Comparison of ENCODE assay signal across 17 cellular contexts in genomic region chr18:49002045-49002444, GRCh38. TPM values are rescaled to one million over a fixed set of nuclear protein-coding genes. Genes with fewer than 3 reads are reported as not detected.
A peak's percentile ranks its signal among the peaks of the same experiment; 100 is the strongest.
DNase-seq lines count a peak whose midpoint lies in the region; ATAC-seq and TF ChIP-seq lines count a peak whose summit lies in the region.
"Had no signal": no experiment of that assay in that cellular context is flagged by ENCODE, and none has a peak within 500 bp of the region (broad histone marks: within the 10 kb centered on the region; RNA-seq: fewer than 3 reads in every experiment).

No MANE protein-coding gene starts in this region.

- no CpG with 5 or more reads among the region's 10 CpGs for WGBS in trophoblast cell (ENCODE audit: extremely low coverage, insufficient coverage, insufficient read length)

- H2BK5ac ChIP-seq in trophoblast cell (ENCODE audit: low read depth, low read length, poor library complexity), result no peak overlapping the region

- H4K12ac ChIP-seq in trophoblast cell (ENCODE audit: low read depth, low read length), result no peak overlapping the region

- H4K91ac ChIP-seq in trophoblast cell (ENCODE audit: low read depth, low read length), result peak overlapping the region; percentile 15

- no peak overlapping the region for H2BK12ac ChIP-seq in trophoblast cell (ENCODE audit: low read length)

- H3K18ac ChIP-seq in trophoblast cell (ENCODE audit: low read length), result no peak overlapping the region

- H3K9me3 ChIP-seq in HEK293 (ENCODE audit: control insufficient read depth, insufficient read depth, low read depth, low read length), result no peaks in the 10 kb centered on the region
- H3K9me3 ChIP-seq in trophoblast cell (ENCODE audit: insufficient read depth, low read depth, low read length), result no peaks in the 10 kb centered on the region
- H3K9me3 ChIP-seq: BLaER1, HAP-1 had no signal

- no peak overlapping the region for H3K27ac ChIP-seq in HEK293 (ENCODE audit: extremely low read depth, low read depth, low read length)
- no peak overlapping the region for H3K27ac ChIP-seq in trophoblast cell (ENCODE audit: low read depth, low read length)
- H3K27ac ChIP-seq: BLaER1, HL-60 had no signal

- no peak overlapping the region for H2BK120ac ChIP-seq in trophoblast cell (ENCODE audit: insufficient read depth, low read length, poor library complexity)

- POLR2A ChIA-PET in HEK293 (lab: Yijun Ruan, JAX), result interaction anchor here (0.9 to 9.4 kb wide), 2 partner anchors 13 to 53 kb away, joined by 3 to 252 read pairs; partner anchors contain the start of gene SMAD7

- no peak overlapping the region for H3K4me3 Mint-ChIP-seq in dendritic cell treated with granulocyte-macrophage colony-stimulating factor and Interleukin-4, amounts not matched to agents 40 ng/mL and 50 ng/mL, for 4 days
- no peak overlapping the region for H3K4me3 Mint-ChIP-seq in nephron progenitor cell
- no peak overlapping the region for H3K4me3 Mint-ChIP-seq in activated naive CD4-positive, alpha-beta T cell treated with anti-CD3 and anti-CD28 coated beads for 36 hours
- H3K4me3 Mint-ChIP-seq: CD14-positive monocyte; CD8-positive, alpha-beta T cell had no signal

- no peak overlapping the region for H3K4me2 ChIP-seq in trophoblast cell (ENCODE audit: low read length)
- H3K4me2 ChIP-seq: BLaER1 had no signal

- H3K23ac ChIP-seq in trophoblast cell (ENCODE audit: low read length), result no peak overlapping the region

- no peak overlapping the region for H3K4ac ChIP-seq in trophoblast cell (ENCODE audit: low read depth, low read length)

- intact Hi-C loops in dendritic cell treated with granulocyte-macrophage colony-stimulating factor and Interleukin-4, amounts not matched to agents 40 ng/mL and 50 ng/mL, for 4 days (cut with micrococcal nuclease), result no loop called here
- intact Hi-C loops in left colon (cut with DNase I, micrococcal nuclease), result no loop called here
- intact Hi-C loops in activated naive CD4-positive, alpha-beta T cell treated with anti-CD3 and anti-CD28 coated beads for 36 hours (cut with micrococcal nuclease), result no loop called here

- H2AFZ ChIP-seq in trophoblast cell (ENCODE audit: insufficient read depth, low read length, poor library complexity), result no peak overlapping the region

- H3K36me3 Mint-ChIP-seq in dendritic cell treated with granulocyte-macrophage colony-stimulating factor and Interleukin-4, amounts not matched to agents 40 ng/mL and 50 ng/mL, for 4 days (ENCODE audit: low read depth), result no peaks in the 10 kb centered on the region
- H3K36me3 Mint-ChIP-seq in nephron progenitor cell (ENCODE audit: low read depth), result no peaks in the 10 kb centered on the region
- H3K36me3 Mint-ChIP-seq in activated naive CD4-positive, alpha-beta T cell treated with anti-CD3 and anti-CD28 coated beads for 36 hours (ENCODE audit: low read depth), result no peaks in the 10 kb centered on the region
- H3K36me3 Mint-ChIP-seq: CD14-positive monocyte; CD8-positive, alpha-beta T cell had no signal

- H3K9ac ChIP-seq in trophoblast cell (ENCODE audit: low read length), result no peak overlapping the region
- H3K9ac ChIP-seq: BLaER1 had no signal

- TF ChIP-seq CTCF in HEK293 (tag by site-specific recombination; IDR thresholded peaks at IDR 0.05) (no peak), nephron progenitor cell (IDR thresholded peaks at IDR 0.05) (no peak)

- no peaks in the 10 kb centered on the region for H3K36me3 ChIP-seq in HEK293 (ENCODE audit: control insufficient read depth in 2 of 2, insufficient read depth in 1 of 2, low read length in 2 of 2)
- no peaks in the 10 kb centered on the region for H3K36me3 ChIP-seq in trophoblast cell (ENCODE audit: control insufficient read depth in 1 of 2, insufficient read depth in 2 of 2, low read length in 2 of 2)
- H3K36me3 ChIP-seq: HAP-1 had no signal

- peak overlapping the region; percentile 9 for H3K14ac ChIP-seq in trophoblast cell (ENCODE audit: low read length)

- no peaks in the 10 kb centered on the region for H3K9me3 Mint-ChIP-seq in dendritic cell treated with granulocyte-macrophage colony-stimulating factor and Interleukin-4, amounts not matched to agents 40 ng/mL and 50 ng/mL, for 4 days
- H3K9me3 Mint-ChIP-seq in nephron progenitor cell, result no peaks in the 10 kb centered on the region
- no peaks in the 10 kb centered on the region for H3K9me3 Mint-ChIP-seq in activated naive CD4-positive, alpha-beta T cell treated with anti-CD3 and anti-CD28 coated beads for 36 hours
- H3K9me3 Mint-ChIP-seq: CD8-positive, alpha-beta T cell had no signal

- CTCF ChIA-PET in HEK293 (lab: Yijun Ruan, JAX), result no interaction called here
- CTCF ChIA-PET in activated naive CD4-positive, alpha-beta T cell treated with anti-CD3 and anti-CD28 coated beads for 36 hours (lab: Charles Lee), result no interaction called here

- peaks cover 37% of the 10 kb centered on the region for H3K4me1 Mint-ChIP-seq in dendritic cell treated with granulocyte-macrophage colony-stimulating factor and Interleukin-4, amounts not matched to agents 40 ng/mL and 50 ng/mL, for 4 days (ENCODE audit: low read depth)
- H3K4me1 Mint-ChIP-seq in nephron progenitor cell, result peaks cover 37% of the 10 kb centered on the region
- H3K4me1 Mint-ChIP-seq in activated naive CD4-positive, alpha-beta T cell treated with anti-CD3 and anti-CD28 coated beads for 36 hours (ENCODE audit: low read depth), result peaks cover 9% of the 10 kb centered on the region

- peaks cover 20% of the 10 kb centered on the region for H3K79me1 ChIP-seq in trophoblast cell (ENCODE audit: low read length)

- H2AK5ac ChIP-seq in trophoblast cell (ENCODE audit: low read length), result no peak overlapping the region

- DNase-seq in nephron progenitor cell (no peak), trophoblast cell (no peak), UCSD-AML1 (lab: John Stamatoyannopoulos, UW; ENCODE audit: unreplicated experiment) (no peak), NOMO-1 treated with DMSO at 0.1 percent for 48 hours (lab: John Stamatoyannopoulos, UW; ENCODE audit: unreplicated experiment) (no peak), left colon (no peak)
- no peak for DNase-seq in activated naive CD4-positive, alpha-beta T cell treated with anti-CD3 and anti-CD28 coated beads for 36 hours
- DNase-seq: 8988T; Calu3; CD8-positive, alpha-beta T cell; DMS79 treated with DMSO at 0.1 percent for 48 hours had no signal

- H3K4me1 ChIP-seq in HEK293 (ENCODE audit: control insufficient read depth, insufficient read depth, low read length), result peaks cover 20% of the 10 kb centered on the region
- peaks cover 21 to 22% of the 10 kb centered on the region in 2 experiments for H3K4me1 ChIP-seq in trophoblast cell (ENCODE audit: control insufficient read depth in 1 of 2, insufficient read depth in 2 of 2, low read length in 2 of 2)

- ATAC-seq in left colon, result no peak
- ATAC-seq: CD8-positive, alpha-beta T cell; GM12878 had no signal

- no peaks in the 10 kb centered on the region for H3K79me2 ChIP-seq in trophoblast cell (ENCODE audit: control insufficient read depth, insufficient read depth, low read length, poor library complexity)

- peak overlapping the region; percentile 62 for H3K27ac Mint-ChIP-seq in dendritic cell treated with granulocyte-macrophage colony-stimulating factor and Interleukin-4, amounts not matched to agents 40 ng/mL and 50 ng/mL, for 4 days
- peak overlapping the region; percentile 25 for H3K27ac Mint-ChIP-seq in nephron progenitor cell
- no peak overlapping the region for H3K27ac Mint-ChIP-seq in activated naive CD4-positive, alpha-beta T cell treated with anti-CD3 and anti-CD28 coated beads for 36 hours
- H3K27ac Mint-ChIP-seq: CD8-positive, alpha-beta T cell had no signal

- no peaks in the 10 kb centered on the region for H3K27me3 ChIP-seq in trophoblast cell (ENCODE audit: insufficient read depth, low read length)
- H3K27me3 ChIP-seq: BLaER1 had no signal

- H3K27me3 Mint-ChIP-seq in dendritic cell treated with granulocyte-macrophage colony-stimulating factor and Interleukin-4, amounts not matched to agents 40 ng/mL and 50 ng/mL, for 4 days, result peaks cover 11% of the 10 kb centered on the region
- H3K27me3 Mint-ChIP-seq in nephron progenitor cell (ENCODE audit: low read depth, poor library complexity), result peaks cover 9% of the 10 kb centered on the region
- no peaks in the 10 kb centered on the region for H3K27me3 Mint-ChIP-seq in activated naive CD4-positive, alpha-beta T cell treated with anti-CD3 and anti-CD28 coated beads for 36 hours (ENCODE audit: low read depth)

- no peak overlapping the region for H3K4me3 ChIP-seq in HEK293 (ENCODE audit: low read depth, low read length)
- no peak overlapping the region for H3K4me3 ChIP-seq in trophoblast cell (ENCODE audit: low read depth, low read length)
- H3K4me3 ChIP-seq: BLaER1, GM12878, HAP-1 had no signal

- H4K8ac ChIP-seq in trophoblast cell (ENCODE audit: low read depth, low read length), result peak overlapping the region; percentile 5

TF ChIP-seq in HEK293, 187 proteins besides CTCF, POLR2A, EP300 and RAD21:
- TF ChIP-seq ZNF529 (tag by site-specific recombination; IDR thresholded peaks at IDR 0.05; ENCODE audit: insufficient replicate concordance) (no peak), ZIC2 (tag by site-specific recombination; IDR thresholded peaks at IDR 0.05) (peak; percentile 45; the same call in 1 of the 2 replicates)

RNA-seq across cellular contexts. Expression of gene SMAD7, which starts 51.3 kb away (rescaled TPM):
- 108 and 116 TPM in 2 replicates for polyA plus RNA-seq in trophoblast cell (2013)
- total RNA-seq in left colon, result 10 to 100 TPM; 36.4 to 50.0 TPM
- total RNA-seq in activated naive CD4-positive, alpha-beta T cell treated with anti-CD3 and anti-CD28 coated beads for 36 hours, result 1 to 10 TPM; 5.9 to 7.0 TPM

Comparison
In these comparisons a context has a peak if more than half of its experiments do, and no peak if none do; other contexts are left out.
1. RNA of gene SMAD7, which starts 51.3 kb away (total RNA-seq): 36.4 to 50.0 TPM in left colon; 5.9 to 7.0 TPM in activated naive CD4-positive, alpha-beta T cell treated with anti-CD3 and anti-CD28 coated beads for 36 hours; every median in the first group is over 4 times any median in the second.